In the genomic region with DNA sequence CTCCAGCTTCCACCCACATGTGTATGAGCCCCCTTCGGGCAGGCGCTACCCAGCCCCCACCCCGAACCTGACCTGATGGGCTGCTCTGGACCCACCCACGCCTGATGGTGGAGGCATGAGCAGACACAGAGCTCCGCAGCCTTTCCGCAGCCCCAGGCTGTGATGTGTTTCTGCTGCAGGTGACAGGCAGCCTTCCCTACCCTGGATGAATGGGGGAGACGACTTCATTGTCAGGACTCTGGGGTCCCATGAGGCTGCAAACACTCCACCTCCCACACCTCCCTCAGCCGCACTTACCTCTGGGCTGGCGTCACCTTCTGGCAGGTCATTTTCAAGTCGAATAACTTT, we compare ENCODE assay signal across 17 cellular contexts.
DNase-seq lines count a peak whose midpoint lies in the region; ATAC-seq and TF ChIP-seq lines count a peak whose summit lies in the region.
"Had no signal": no experiment of that assay in that cellular context is flagged by ENCODE, and none has a peak within 500 bp of the region (broad histone marks: within the 10 kb centered on the region; RNA-seq: fewer than 3 reads in every experiment).

No MANE protein-coding gene starts in this region.

- no peaks in the 10 kb centered on the region for H3K36me3 ChIP-seq in mammary epithelial cell (ENCODE audit: insufficient read depth, low read length)
- no peaks in the 10 kb centered on the region for H3K36me3 ChIP-seq in PC-9 (ENCODE audit: low read depth)
- H3K36me3 ChIP-seq: SJSA1 had no signal

- peak; percentile 40 for DNase-seq in CD14-positive monocyte (ENCODE audit: low spot score)
- DNase-seq in mammary epithelial cell, result no peak
- peak; percentile 54 for DNase-seq in left kidney (ENCODE audit: low read depth, low spot score)
- DNase-seq in omental fat pad (ENCODE audit: low spot score), result peak; percentile 9
- DNase-seq in DMS114 treated with DMSO at 0.1 percent for 48 hours (lab: John Stamatoyannopoulos, UW; ENCODE audit: unreplicated experiment), result no peak
- DNase-seq in osteocyte (ENCODE audit: extremely low spot score, unreplicated experiment), result no peak
- DNase-seq in PC-9, result no peak
- DNase-seq: C1 segment of cervical spinal cord, DMS153, Kasumi-1, NCI-H1105 treated with DMSO at 0.1 percent for 48 hours, NCI-H187 treated with DMSO at 0.1 percent for 48 hours, NCI-H748 treated with DMSO at 0.1 percent for 48 hours had no signal

- H3K27me3 ChIP-seq in mammary epithelial cell (ENCODE audit: insufficient read depth, low read length) (no peaks in the 10 kb centered on the region), PC-9 (ENCODE audit: insufficient read depth, low read depth) (no peaks in the 10 kb centered on the region)
- H3K27me3 ChIP-seq: SJSA1 had no signal

- H3K9me3 Mint-ChIP-seq in CD14-positive monocyte (peaks cover 5 to 21% (median 16%) of the 10 kb centered on the region in 7 donors), osteocyte (ENCODE audit: unreplicated experiment) (peaks cover 8% of the 10 kb centered on the region)
- H3K9me3 Mint-ChIP-seq: H9 had no signal

- H3K4me2 ChIP-seq in mammary epithelial cell (ENCODE audit: insufficient read depth, low read depth, low read length) (peak overlapping the region; percentile 61), PC-9 (no peak overlapping the region)

- H3K4me3 Mint-ChIP-seq in CD14-positive monocyte (no peak overlapping the region), osteocyte (ENCODE audit: unreplicated experiment) (no peak overlapping the region)
- H3K4me3 Mint-ChIP-seq: H9, IgD-negative memory B cell had no signal

- peaks cover 4% of the 10 kb centered on the region in 2 donors for H3K36me3 Mint-ChIP-seq in CD14-positive monocyte
- H3K36me3 Mint-ChIP-seq in osteocyte (ENCODE audit: unreplicated experiment), result peaks cover 6% of the 10 kb centered on the region

- peak overlapping the region; percentile 88 for H2AFZ ChIP-seq in mammary epithelial cell (ENCODE audit: low read depth, low read length)
- H2AFZ ChIP-seq in PC-9, result no peak overlapping the region

- BruUV-seq in mammary epithelial cell (replicated peaks; lab: Mats Ljungman, UMichigan), result no TSS peak
- BruUV-seq in PC-9 (replicated peaks; lab: Mats Ljungman, UMichigan), result no TSS peak

- H3K9me2 ChIP-seq in PC-9 (ENCODE audit: insufficient read depth), result no peaks in the 10 kb centered on the region

- H3K4me1 ChIP-seq in mammary epithelial cell (ENCODE audit: insufficient read depth, low read length) (peaks cover 18% of the 10 kb centered on the region), PC-9 (replicated peaks; ENCODE audit: insufficient read depth) (peaks cover 5% of the 10 kb centered on the region; the same call in 1 of the 2 replicates)

- H3K27ac ChIP-seq in mammary epithelial cell (ENCODE audit: insufficient read depth, low read depth, low read length), result no peak overlapping the region
- no peak overlapping the region for H3K27ac ChIP-seq in PC-9
- H3K27ac ChIP-seq: SJSA1 had no signal

- ATAC-seq in omental fat pad (ENCODE audit: low FRiP score), result no peak
- no peak for ATAC-seq in HG02571 (IDR thresholded peaks at IDR 0.05; ENCODE audit: unreplicated experiment)

- no peaks in the 10 kb centered on the region; the same call in 1 of the 2 replicates for H3F3A ChIP-seq in PC-9 (ENCODE audit: insufficient read depth, low read depth)

- no peaks in the 10 kb centered on the region for H4K20me1 ChIP-seq in mammary epithelial cell (ENCODE audit: insufficient read depth, low read length)
- H4K20me1 ChIP-seq in PC-9 (ENCODE audit: insufficient read depth), result no peaks in the 10 kb centered on the region

- CTCF ChIA-PET in mammary epithelial cell (lab: Charles Lee; ENCODE audit: low non-redundant PET) (no interaction called here), PC-9 (lab: Charles Lee) (no interaction called here)

- H3K27me3 Mint-ChIP-seq in CD14-positive monocyte (ENCODE audit: low read depth in 3 of 3), result peaks cover 5 to 14% (median 7%) of the 10 kb centered on the region in 3 donors
- H3K27me3 Mint-ChIP-seq in osteocyte (ENCODE audit: unreplicated experiment), result peaks cover 3% of the 10 kb centered on the region

- H3K27ac Mint-ChIP-seq in CD14-positive monocyte (no peak overlapping the region), osteocyte (ENCODE audit: unreplicated experiment) (no peak overlapping the region)
- H3K27ac Mint-ChIP-seq: IgD-negative memory B cell had no signal

- H3K4me3 ChIP-seq in mammary epithelial cell (replicated peaks in 1 of 3; ENCODE audit: insufficient read depth in 1 of 3, low read depth in 2 of 3, low read length in 3 of 3) (peak overlapping the region in 1 of 3 experiments; percentile 25), PC-9 (no peak overlapping the region)
- H3K4me3 ChIP-seq: SJSA1 had no signal

- dilution Hi-C loops in mammary epithelial cell (cut with HindIII; ENCODE audit: low sequenced_read_pairs), result no loop called here

- intact Hi-C loops in CD14-positive monocyte (cut with micrococcal nuclease) (no loop called here), mammary epithelial cell (cut with micrococcal nuclease) (loop anchor here (2.0 to 10.0 kb wide), 2 partner anchors 21 to 1047 kb away; no protein-coding TSS in a partner anchor), PC-9 (cut with micrococcal nuclease; ENCODE audit: unreplicated experiment) (no loop called here)

- POLR2A ChIA-PET in PC-9 (lab: Charles Lee; ENCODE audit: unreplicated experiment), result no interaction called here

- no peak overlapping the region for H3K9ac ChIP-seq in mammary epithelial cell (ENCODE audit: insufficient read depth, low read length)

- TF ChIP-seq CTCF in CD14-positive monocyte (IDR thresholded peaks at IDR 0.05), result no peak
- peak in 1 of 2 donors; percentile 6 for TF ChIP-seq CTCF in mammary epithelial cell (conservative IDR thresholded peaks at IDR 0.05 in 1 of 2, IDR thresholded peaks at IDR 0.05 in 1 of 2; ENCODE audit: extremely low read depth in 1 of 2, insufficient read depth in 1 of 2, low read depth in 1 of 2, low read length in 2 of 2)
- TF ChIP-seq CTCF in omental fat pad (IDR thresholded peaks at IDR 0.05), result no peak
- no peak for TF ChIP-seq CTCF in osteocyte (IDR thresholded peaks at IDR 0.05)
- TF ChIP-seq CTCF in PC-9 (conservative IDR thresholded peaks at IDR 0.05), result no peak

- 7% methylated on average over 7 of the region's 10 CpGs for WGBS in mammary epithelial cell (ENCODE audit: low coverage, missing lambda C conversion rate)

- peaks cover 15% of the 10 kb centered on the region for H3K4me1 Mint-ChIP-seq in CD14-positive monocyte
- peaks cover 25% of the 10 kb centered on the region for H3K4me1 Mint-ChIP-seq in osteocyte (ENCODE audit: unreplicated experiment)

- H3K9me3 ChIP-seq in mammary epithelial cell (replicated peaks; ENCODE audit: insufficient read depth, low read length) (peaks cover 4% of the 10 kb centered on the region), PC-9 (ENCODE audit: insufficient read depth, low read depth) (no peaks in the 10 kb centered on the region)

- H3K79me2 ChIP-seq in mammary epithelial cell (ENCODE audit: insufficient read depth, low read length) (no peaks in the 10 kb centered on the region), PC-9 (ENCODE audit: low read depth) (no peaks in the 10 kb centered on the region)

- in situ Hi-C loops in mammary epithelial cell (cut with MboI; ENCODE audit: low sequenced_read_pairs in 2 of 2), result no loop called here

Comparison
In these comparisons a context has a peak if more than half of its experiments do, and no peak if none do; other contexts are left out.
1. DNase-seq: peak in CD14-positive monocyte (single experiment), left kidney (single experiment) and omental fat pad (single experiment); none in mammary epithelial cell (single experiment), DMS114 treated with DMSO at 0.1 percent for 48 hours (single experiment), osteocyte (single experiment) and PC-9 (0 of 2).